16 cellular contexts compared by ENCODE assay signal in genomic region chr5:114435220-114435481, GRCh38.
DNase-seq lines count a peak whose midpoint lies in the region; ATAC-seq, FAIRE-seq and TF ChIP-seq lines count a peak whose summit lies in the region.
"Had no signal": no experiment of that assay in that cellular context is flagged by ENCODE, and none has a peak within 500 bp of the region (broad histone marks: within the 10 kb centered on the region; RNA-seq: fewer than 3 reads in every experiment).

No MANE protein-coding gene starts in this region.

- SMC1A ChIA-PET in GM12878 (lab: Charles Lee; ENCODE audit: uncharacterized antibody, unreplicated experiment) = interaction anchor here (1.0 to 17.9 kb wide), 7 partner anchors 8 to 71 kb away, joined by 3 to 347 read pairs (median 5); partner anchors contain the start of gene KCNN2

- H3K4me3 Mint-ChIP-seq in HFFc6 (peak overlapping the region; percentile 87; the same call in 1 of the 2 replicates), mesothelial cell of epicardium (no peak overlapping the region)
- H3K4me3 Mint-ChIP-seq in activated CD4-positive, alpha-beta T cell treated with anti-CD3 and anti-CD28 coated beads for 36 hours = no peak overlapping the region
- no peak overlapping the region for H3K4me3 Mint-ChIP-seq in T-helper 2 cell treated with Interferon-gamma antibody and Interleukin-4, amounts not matched to agents 5 μg/mL and 100 μg/mL, for 36 hours
- H3K4me3 Mint-ChIP-seq: CD4-positive, alpha-beta T cell had no signal

- TF ChIP-seq RAD21 in GM12878 (IDR thresholded peaks at IDR 0.05; ENCODE audit: insufficient read depth, low read depth, low read length) = no peak

- WGBS in GM12878 (ENCODE audit: insufficient coverage, insufficient replicate concordance, low lambda C conversion rate, missing lambda C conversion rate) = 0% methylated on average over 1 of the region's 1 CpG

- H3K27ac Mint-ChIP-seq in HFFc6 (peak overlapping the region; percentile 51; the same call in 1 of the 2 replicates), mesothelial cell of epicardium (peak overlapping the region; percentile 80)
- H3K27ac Mint-ChIP-seq in activated CD4-positive, alpha-beta T cell treated with anti-CD3 and anti-CD28 coated beads for 36 hours = no peak overlapping the region
- H3K27ac Mint-ChIP-seq in T-helper 2 cell treated with Interferon-gamma antibody and Interleukin-4, amounts not matched to agents 5 μg/mL and 100 μg/mL, for 36 hours = no peak overlapping the region
- H3K27ac Mint-ChIP-seq: CD4-positive, alpha-beta T cell had no signal

- H4K20me1 ChIP-seq in GM12878 (ENCODE audit: control insufficient read depth, insufficient read depth) = no peaks in the 10 kb centered on the region

- H3K79me2 ChIP-seq in GM12878 (ENCODE audit: control insufficient read depth, insufficient read depth, low read length) = no peaks in the 10 kb centered on the region

- in situ Hi-C loops in GM12878 (cut with MboI) (loop anchor here (25.0 kb wide), 1 partner anchor 1152 kb away; no protein-coding TSS in a partner anchor), gastrocnemius medialis (cut with MboI; ENCODE audit: low sequenced_read_pairs in 4 of 4) (no loop called here)

- no peak overlapping the region for H3K4me2 ChIP-seq in GM12878 (ENCODE audit: control insufficient read depth, insufficient read depth)

- CTCF ChIA-PET in GM12878 (lab: Yijun Ruan, JAX) = interaction anchor here (1.1 to 13.9 kb wide), 5 partner anchors 13 to 68 kb away, joined by 3 to 130 read pairs (median 27); no protein-coding TSS in a partner anchor
- CTCF ChIA-PET in activated CD4-positive, alpha-beta T cell treated with anti-CD3 and anti-CD28 coated beads for 36 hours (lab: Charles Lee) = no interaction called here

- H3K27ac ChIP-seq in GM12878 (ENCODE audit: control insufficient read depth, insufficient read depth) (peak overlapping the region; percentile 25; the same call in 1 of the 2 replicates), gastrocnemius medialis (no peak overlapping the region)
- H3K27ac ChIP-seq: C4-2B, HL-60 had no signal

- peak in 1 of 2 experiments; percentile 14; a peak in 1 of 4 replicates for TF ChIP-seq EP300 in GM12878 (IDR thresholded peaks at IDR 0.05; ENCODE audit: borderline replicate concordance in 1 of 2, control insufficient read depth in 1 of 2, low read depth in 2 of 2, low read length in 2 of 2)

- no peaks in the 10 kb centered on the region; the same call in 2 of the 3 replicates for H3K9me3 ChIP-seq in GM12878 (replicated peaks; ENCODE audit: control insufficient read depth, insufficient read depth, low read length)
- no peaks in the 10 kb centered on the region for H3K9me3 ChIP-seq in gastrocnemius medialis

- FAIRE-seq in GM12878 (lab: Jason Lieb, UNC) = no peak
- FAIRE-seq: K562 had no signal

- H3K36me3 ChIP-seq in GM12878 (ENCODE audit: control insufficient read depth in 2 of 2, insufficient read depth in 2 of 2, low read length in 1 of 2) (no peaks in the 10 kb centered on the region), gastrocnemius medialis (no peaks in the 10 kb centered on the region)

- H3K4me3 ChIP-seq in GM12878 (no peak overlapping the region), gastrocnemius medialis (no peak overlapping the region)
- H3K4me3 ChIP-seq: K562 had no signal

- RAD21 ChIA-PET in GM12878 (lab: Charles Lee; ENCODE audit: unreplicated experiment) = interaction anchor here (0.6 to 14.5 kb wide), 5 partner anchors 13 to 1144 kb away, joined by 3 to 217 read pairs (median 102); partner anchors contain the start of gene KCNN2

- intact Hi-C loops in GM12878 (cut with micrococcal nuclease; ENCODE audit: unreplicated experiment) = loop anchor here (2.0 to 10.0 kb wide), 3 partner anchors 16 to 1410 kb away; partner anchors contain the start of genes AP3S1, ATG12 and FEM1C
- intact Hi-C loops in gastrocnemius medialis (cut with DNase I; ENCODE audit: low total_unique reads) = no loop called here
- intact Hi-C loops in activated CD4-positive, alpha-beta T cell treated with anti-CD3 and anti-CD28 coated beads for 36 hours (cut with DNase I, micrococcal nuclease) = no loop called here

- peak overlapping the region; percentile 23; the same call in 1 of the 2 replicates for H2AFZ ChIP-seq in GM12878 (ENCODE audit: control insufficient read depth, low read depth, low read length)

- H3K4me1 Mint-ChIP-seq in HFFc6 (ENCODE audit: low read depth) (peaks cover 46% of the 10 kb centered on the region), mesothelial cell of epicardium (peaks cover 20% of the 10 kb centered on the region)
- H3K4me1 Mint-ChIP-seq in activated CD4-positive, alpha-beta T cell treated with anti-CD3 and anti-CD28 coated beads for 36 hours = no peaks in the 10 kb centered on the region
- H3K4me1 Mint-ChIP-seq in T-helper 2 cell treated with Interferon-gamma antibody and Interleukin-4, amounts not matched to agents 5 μg/mL and 100 μg/mL, for 36 hours (ENCODE audit: low read depth) = no peaks in the 10 kb centered on the region

- TF ChIP-seq CTCF in HFFc6 (IDR thresholded peaks at IDR 0.05) (no peak), GM12878 (IDR thresholded peaks at IDR 0.05 in 2 of 3, conservative IDR thresholded peaks at IDR 0.05 in 1 of 3; ENCODE audit: control insufficient read depth in 2 of 3, extremely low read depth in 1 of 3, insufficient read depth in 1 of 3, low read depth in 3 of 3, low read length in 3 of 3) (no peak), mesothelial cell of epicardium (IDR thresholded peaks at IDR 0.05; ENCODE audit: unreplicated experiment) (no peak), gastrocnemius medialis (IDR thresholded peaks at IDR 0.05 in 4 of 5, conservative IDR thresholded peaks at IDR 0.05 in 1 of 5) (no peak)

- DNase-seq in HFFc6 (no peak), GM12878 (ENCODE audit: low read depth, low spot score) (no peak), mesothelial cell of epicardium (ENCODE audit: low spot score in 2 of 2, unreplicated experiment in 2 of 2) (no peak), gastrocnemius medialis (no peak)
- no peak for DNase-seq in activated CD4-positive, alpha-beta T cell treated with anti-CD3 and anti-CD28 coated beads for 36 hours
- DNase-seq in T-helper 2 cell treated with Interferon-gamma antibody and Interleukin-4, amounts not matched to agents 5 μg/mL and 100 μg/mL, for 36 hours (ENCODE audit: low spot score) = no peak
- DNase-seq: ACHN; Caco-2; CD4-positive, alpha-beta T cell; DMS153; DMS79; GDM1; HCEC 1CT had no signal

- no TSS peak for BruUV-seq in GM12878 (replicated peaks; lab: Mats Ljungman, UMichigan)

- ATAC-seq in GM12878 (no peak; the same call in 2 of the 3 replicates), gastrocnemius medialis (no peak)
- ATAC-seq in activated CD4-positive, alpha-beta T cell treated with anti-CD3 and anti-CD28 coated beads for 36 hours = no peak
- ATAC-seq: K562 had no signal

- peaks cover 18% of the 10 kb centered on the region for H3K36me3 Mint-ChIP-seq in HFFc6 (ENCODE audit: low read depth)
- peaks cover 10% of the 10 kb centered on the region for H3K36me3 Mint-ChIP-seq in mesothelial cell of epicardium
- no peaks in the 10 kb centered on the region for H3K36me3 Mint-ChIP-seq in activated CD4-positive, alpha-beta T cell treated with anti-CD3 and anti-CD28 coated beads for 36 hours (ENCODE audit: low read depth)
- H3K36me3 Mint-ChIP-seq in T-helper 2 cell treated with Interferon-gamma antibody and Interleukin-4, amounts not matched to agents 5 μg/mL and 100 μg/mL, for 36 hours (ENCODE audit: low read depth) = no peaks in the 10 kb centered on the region

- H3K27me3 Mint-ChIP-seq in HFFc6 (ENCODE audit: insufficient read depth) = no peaks in the 10 kb centered on the region; the same call in 1 of the 2 replicates
- H3K27me3 Mint-ChIP-seq in mesothelial cell of epicardium (ENCODE audit: low read depth) = peaks cover 3% of the 10 kb centered on the region
- peaks cover 9% of the 10 kb centered on the region for H3K27me3 Mint-ChIP-seq in activated CD4-positive, alpha-beta T cell treated with anti-CD3 and anti-CD28 coated beads for 36 hours
- no peaks in the 10 kb centered on the region for H3K27me3 Mint-ChIP-seq in T-helper 2 cell treated with Interferon-gamma antibody and Interleukin-4, amounts not matched to agents 5 μg/mL and 100 μg/mL, for 36 hours (ENCODE audit: low read depth)

- POLR2A ChIA-PET in GM12878 (lab: Charles Lee) = interaction anchor here (1.1 to 3.5 kb wide), 8 partner anchors 11 to 74 kb away, joined by 3 to 28 read pairs (median 3); partner anchors contain the start of gene KCNN2
- POLR2A ChIA-PET in activated CD4-positive, alpha-beta T cell treated with anti-CD3 and anti-CD28 coated beads for 36 hours (lab: Charles Lee) = no interaction called here

- H3K9me3 Mint-ChIP-seq in HFFc6 = no peaks in the 10 kb centered on the region
- H3K9me3 Mint-ChIP-seq in mesothelial cell of epicardium = peaks cover 18% of the 10 kb centered on the region
- H3K9me3 Mint-ChIP-seq in activated CD4-positive, alpha-beta T cell treated with anti-CD3 and anti-CD28 coated beads for 36 hours (ENCODE audit: low read depth) = no peaks in the 10 kb centered on the region
- H3K9me3 Mint-ChIP-seq in T-helper 2 cell treated with Interferon-gamma antibody and Interleukin-4, amounts not matched to agents 5 μg/mL and 100 μg/mL, for 36 hours = no peaks in the 10 kb centered on the region
- H3K9me3 Mint-ChIP-seq: CD4-positive, alpha-beta T cell had no signal

- H3K27me3 ChIP-seq in GM12878 (replicated peaks in 1 of 2; ENCODE audit: control insufficient read depth in 2 of 2, insufficient read depth in 2 of 2, low read length in 1 of 2) = no peaks in the 10 kb centered on the region
- no peaks in the 10 kb centered on the region for H3K27me3 ChIP-seq in gastrocnemius medialis

- no peak overlapping the region; the same call in 1 of the 2 replicates for H3K9ac ChIP-seq in GM12878 (ENCODE audit: control insufficient read depth, insufficient read depth, low read length)

- TF ChIP-seq POLR2A in GM12878 (IDR thresholded peaks at IDR 0.05; ENCODE audit: low read depth, low read length) = no peak
- TF ChIP-seq POLR2A in gastrocnemius medialis (IDR thresholded peaks at IDR 0.05) = no peak

- H3K4me1 ChIP-seq in GM12878 (ENCODE audit: control insufficient read depth, insufficient read depth, low read length) (no peaks in the 10 kb centered on the region; the same call in 1 of the 2 replicates), gastrocnemius medialis (no peaks in the 10 kb centered on the region)
- H3K4me1 ChIP-seq: Caco-2 had no signal

TF ChIP-seq in GM12878, 131 proteins besides CTCF, POLR2A, EP300 and RAD21 (continues in another document):
- TF ChIP-seq BCL11A (IDR thresholded peaks at IDR 0.05; ENCODE audit: low read depth, low read length) = peak; percentile 46
- TF ChIP-seq RUNX3 (IDR thresholded peaks at IDR 0.05; ENCODE audit: low read length) = peak; percentile 51; the same call in 1 of the 2 replicates
- no peak for TF ChIP-seq STAT3 (IDR thresholded peaks at IDR 0.05; ENCODE audit: low read depth, low read length)

Comparison
In these comparisons a context has a peak if more than half of its experiments do, and no peak if none do; other contexts are left out.
1. H3K27ac Mint-ChIP-seq: peak in HFFc6 (single experiment) and mesothelial cell of epicardium (single experiment); none in activated CD4-positive, alpha-beta T cell treated with anti-CD3 and anti-CD28 coated beads for 36 hours (single experiment) and T-helper 2 cell treated with Interferon-gamma antibody and Interleukin-4, amounts not matched to agents 5 μg/mL and 100 μg/mL, for 36 hours (single experiment).